ENCODE assay signal across 2 cellular contexts in genomic region chrX:46571423-46572294, GRCh38.
TF ChIP-seq lines count a peak whose summit lies in the region.

No MANE protein-coding gene starts in this region.

TF ChIP-seq in A549, 52 proteins besides CTCF, POLR2A, EP300 and RAD21:
- no peak for TF ChIP-seq KDM1A (IDR thresholded peaks at IDR 0.05; ENCODE audit: low read depth)
- no peak for TF ChIP-seq FOSB (CRISPR knock-in tag; IDR thresholded peaks at IDR 0.05)
- no peak for TF ChIP-seq MAFK (IDR thresholded peaks at IDR 0.05; ENCODE audit: partially characterized antibody)
- no peak for TF ChIP-seq CHD4 (IDR thresholded peaks at IDR 0.05; ENCODE audit: borderline replicate concordance)
- TF ChIP-seq E2F6 (IDR thresholded peaks at IDR 0.05; ENCODE audit: borderline replicate concordance, low read depth): no peak
- TF ChIP-seq NPAS2 (CRISPR knock-in tag; IDR thresholded peaks at IDR 0.05; ENCODE audit: borderline replicate concordance): no peak
- no peak for TF ChIP-seq HDAC2 (IDR thresholded peaks at IDR 0.05)
- TF ChIP-seq ATOH8 (CRISPR knock-in tag; IDR thresholded peaks at IDR 0.05; ENCODE audit: low read depth): no peak
- no peak for TF ChIP-seq NR3C1 (IDR thresholded peaks at IDR 0.05)
- no peak for TF ChIP-seq TP53 (CRISPR knock-in tag; IDR thresholded peaks at IDR 0.05)
- TF ChIP-seq MAZ (IDR thresholded peaks at IDR 0.05; ENCODE audit: borderline replicate concordance, low read depth, low read length): no peak
- TF ChIP-seq MYC (IDR thresholded peaks at IDR 0.05; ENCODE audit: borderline replicate concordance, low read length): no peak
- TF ChIP-seq RNF2 (IDR thresholded peaks at IDR 0.05; ENCODE audit: borderline replicate concordance, low read depth): no peak
- no peak for TF ChIP-seq HMGXB4 (CRISPR knock-in tag; IDR thresholded peaks at IDR 0.05; ENCODE audit: borderline replicate concordance)
- TF ChIP-seq RARB (CRISPR knock-in tag; IDR thresholded peaks at IDR 0.05): no peak
- TF ChIP-seq REST (IDR thresholded peaks at IDR 0.05): no peak
- no peak for TF ChIP-seq CHD2 (IDR thresholded peaks at IDR 0.05; ENCODE audit: low read length, partially characterized antibody)

TF ChIP-seq in GM12878, 131 proteins besides CTCF, POLR2A, EP300 and RAD21 (continues in another document):
- TF ChIP-seq YY1 (IDR thresholded peaks at IDR 0.05; ENCODE audit: low read depth, low read length) (no peak), TARDBP (IDR thresholded peaks at IDR 0.05; ENCODE audit: borderline replicate concordance) (no peak), ETV6 (conservative IDR thresholded peaks at IDR 0.05 in 1 of 2, IDR thresholded peaks at IDR 0.05 in 1 of 2; ENCODE audit: borderline replicate concordance in 1 of 2, low read depth in 1 of 2) (no peak), POU2F2 (IDR thresholded peaks at IDR 0.05; ENCODE audit: borderline replicate concordance, low read depth, low read length) (peak; percentile 57; the same call in 1 of the 3 replicates), MLLT1 (IDR thresholded peaks at IDR 0.05) (no peak), CEBPZ (IDR thresholded peaks at IDR 0.05; ENCODE audit: low read depth, low read length) (no peak), DPF2 (IDR thresholded peaks at IDR 0.05) (no peak), TAF1 (IDR thresholded peaks at IDR 0.05; ENCODE audit: borderline replicate concordance, low read depth, low read length) (no peak), GATAD2B (conservative IDR thresholded peaks at IDR 0.05; ENCODE audit: low read depth) (no peak), YBX1 (IDR thresholded peaks at IDR 0.05) (no peak), KAT2A (conservative IDR thresholded peaks at IDR 0.05; ENCODE audit: control insufficient read depth, low read depth, low read length) (no peak), PRDM15 (CRISPR knock-in tag; IDR thresholded peaks at IDR 0.05) (no peak), SUPT20H (IDR thresholded peaks at IDR 0.05; ENCODE audit: borderline replicate concordance, control insufficient read depth, low read depth, low read length) (no peak), E2F4 (IDR thresholded peaks at IDR 0.05; ENCODE audit: low read depth, low read length) (no peak), ASH2L (IDR thresholded peaks at IDR 0.05; ENCODE audit: borderline replicate concordance, low read depth) (no peak), FOXK2 (IDR thresholded peaks at IDR 0.05) (no peak), HDGF (IDR thresholded peaks at IDR 0.05) (peak; percentile 47; the same call in 1 of the 2 replicates), SP1 (IDR thresholded peaks at IDR 0.05; ENCODE audit: low read depth, low read length) (no peak), EGR1 (IDR thresholded peaks at IDR 0.05; ENCODE audit: borderline replicate concordance in 1 of 2, low read depth in 2 of 2, low read length in 2 of 2) (peak in 1 of 2 experiments; percentile 32; a peak in 1 of 3 replicates), ZNF24 (IDR thresholded peaks at IDR 0.05) (no peak), JUNB (IDR thresholded peaks at IDR 0.05) (no peak), PAX5 (IDR thresholded peaks at IDR 0.05; ENCODE audit: borderline replicate concordance, low read depth, low read length) (no peak), SIX5 (IDR thresholded peaks at IDR 0.05; ENCODE audit: low read depth, low read length, severe bottlenecking) (no peak), BCLAF1 (IDR thresholded peaks at IDR 0.05) (no peak), NBN (IDR thresholded peaks at IDR 0.05) (no peak), MTA2 (IDR thresholded peaks at IDR 0.05; ENCODE audit: low read depth) (no peak), CUX1 (IDR thresholded peaks at IDR 0.05; ENCODE audit: insufficient replicate concordance, low read depth, low read length) (no peak), RUNX3 (IDR thresholded peaks at IDR 0.05; ENCODE audit: low read length) (peak; percentile 45), SMARCA5 (IDR thresholded peaks at IDR 0.05) (peak; percentile 68; the same call in 1 of the 2 replicates), ZNF274 (IDR thresholded peaks at IDR 0.05; ENCODE audit: insufficient read depth, insufficient read length) (no peak), E2F8 (IDR thresholded peaks at IDR 0.05; ENCODE audit: low read depth, partially characterized antibody) (no peak)
